1 cellular context compared by ENCODE assay signal in the genomic region with DNA sequence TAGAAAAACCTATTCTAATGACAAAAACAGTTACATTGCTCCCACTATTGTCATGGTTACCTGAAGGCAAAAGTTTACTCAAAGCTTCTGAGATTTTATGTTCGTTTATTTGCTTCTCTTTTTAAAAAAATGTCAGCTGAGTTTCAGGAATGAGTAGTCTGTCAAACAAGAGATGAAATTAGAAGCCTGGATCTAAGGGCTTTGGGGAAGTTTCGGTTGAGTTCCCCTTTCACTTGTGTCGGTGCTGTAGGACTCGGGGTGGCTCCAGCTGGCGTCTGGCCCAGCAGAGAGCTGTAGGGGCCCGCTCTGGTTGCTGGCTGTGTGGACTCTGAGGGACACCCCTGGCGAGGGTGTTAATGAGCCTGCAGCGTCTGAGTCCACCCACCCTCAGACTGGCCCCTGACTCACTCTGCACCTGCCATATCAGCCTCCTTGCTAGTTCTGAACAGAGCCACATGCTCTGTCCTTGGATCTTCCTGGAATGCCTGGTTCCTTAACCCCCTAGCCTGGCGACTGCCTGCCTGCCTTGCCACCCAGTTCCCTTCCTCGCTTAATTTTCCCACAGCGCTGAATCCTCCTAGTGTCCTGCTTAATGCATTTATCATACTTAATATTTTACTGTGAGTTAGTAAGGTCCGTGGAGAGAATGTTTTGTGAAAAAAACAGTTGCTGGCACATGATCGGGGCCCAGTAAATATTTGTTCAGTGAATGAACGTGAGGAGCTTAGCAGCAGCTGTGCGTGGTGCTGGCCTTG.
TF ChIP-seq lines count a peak whose summit lies in the region.

No MANE protein-coding gene starts in this region.

TF ChIP-seq in IMR-90, 13 proteins besides CTCF, POLR2A, EP300 and RAD21:
- no peak for TF ChIP-seq MAZ (IDR thresholded peaks at IDR 0.05; ENCODE audit: borderline replicate concordance, low read depth, low read length)
- no peak for TF ChIP-seq FOS (IDR thresholded peaks at IDR 0.05; ENCODE audit: low read depth, low read length)
- TF ChIP-seq RCOR1 (IDR thresholded peaks at IDR 0.05; ENCODE audit: insufficient replicate concordance, low read length), result peak; percentile 17
- TF ChIP-seq MAFK (IDR thresholded peaks at IDR 0.05; ENCODE audit: low read depth, low read length), result no peak
- no peak for TF ChIP-seq RFX5 (IDR thresholded peaks at IDR 0.05; ENCODE audit: low read depth, low read length)
- TF ChIP-seq, protein P1, sequence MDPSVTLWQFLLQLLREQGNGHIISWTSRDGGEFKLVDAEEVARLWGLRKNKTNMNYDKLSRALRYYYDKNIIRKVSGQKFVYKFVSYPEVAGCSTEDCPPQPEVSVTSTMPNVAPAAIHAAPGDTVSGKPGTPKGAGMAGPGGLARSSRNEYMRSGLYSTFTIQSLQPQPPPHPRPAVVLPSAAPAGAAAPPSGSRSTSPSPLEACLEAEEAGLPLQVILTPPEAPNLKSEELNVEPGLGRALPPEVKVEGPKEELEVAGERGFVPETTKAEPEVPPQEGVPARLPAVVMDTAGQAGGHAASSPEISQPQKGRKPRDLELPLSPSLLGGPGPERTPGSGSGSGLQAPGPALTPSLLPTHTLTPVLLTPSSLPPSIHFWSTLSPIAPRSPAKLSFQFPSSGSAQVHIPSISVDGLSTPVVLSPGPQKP (IDR thresholded peaks at IDR 0.05; ENCODE audit: borderline replicate concordance, low read depth, low read length), result no peak
- peak; percentile 88 for TF ChIP-seq BHLHE40 (IDR thresholded peaks at IDR 0.05; ENCODE audit: low read depth, low read length)
- TF ChIP-seq CHD1 (IDR thresholded peaks at IDR 0.05; ENCODE audit: low read depth, low read length), result no peak
